18 cellular contexts compared by ENCODE assay signal in genomic region chr5:64181440-64181839, GRCh38. TPM values are rescaled to one million over a fixed set of nuclear protein-coding genes. Genes with fewer than 3 reads are reported as not detected.
"Had no signal": no experiment of that assay in that cellular context is flagged by ENCODE, and none has a peak within 500 bp of the region (broad histone marks: within the 10 kb centered on the region; RNA-seq: fewer than 3 reads in every experiment).

No MANE protein-coding gene starts in this region.

- H3K4me1 ChIP-seq: sigmoid colon, testis had no signal

- FAIRE-seq: astrocyte, kidney had no signal

- H3K27me3 ChIP-seq: esophagus muscularis mucosa, sigmoid colon, testis had no signal

- H3K36me3 ChIP-seq: esophagus muscularis mucosa, sigmoid colon had no signal

- H3K9me3 ChIP-seq: esophagus muscularis mucosa, sigmoid colon, testis had no signal

- H3K27ac ChIP-seq: sigmoid colon, testis had no signal

- DNase-seq: activated CD4-positive, alpha-beta T cell treated with anti-CD3 and anti-CD28 coated beads for 48 hours; activated CD4-positive, CD25-positive, alpha-beta regulatory T cell; activated CD8-positive, alpha-beta T cell treated with anti-CD3 and anti-CD28 coated beads, Interleukin-2, amount 10 ng/mL, durations not matched to agents 7 days and 5 days; activated naive CD4-positive, alpha-beta T cell treated with anti-CD3 and anti-CD28 coated beads, Interleukin-2, amount 50 U/mL, for 16 hours; activated T-cell treated with anti-CD3 and anti-CD28 coated beads, Interleukin-2, amount 50 U/mL, for 4 hours; cerebellar nuclear complex; effector CD4-positive, alpha-beta T cell; kidney; mesenchymal stem cell; naive thymus-derived CD4-positive, alpha-beta T cell; sigmoid colon; stimulated activated CD4-positive, alpha-beta T cell treated with anti-CD3 and anti-CD28 coated beads, Interleukin-4, amount 100 ng/mL, for 4 hours; T-helper 1 cell; T1000; testis had no signal

- ATAC-seq: activated CD8-positive, alpha-beta T cell treated with anti-CD3 and anti-CD28 coated beads, Interleukin-2, amount 10 ng/mL, durations not matched to agents 7 days and 5 days; activated T-cell treated with anti-CD3 and anti-CD28 coated beads, Interleukin-2, amount 50 U/mL, for 4 hours; naive thymus-derived CD4-positive, alpha-beta T cell; stimulated activated memory B cell treated with anti-CD40 and anti-IgM and Interleukin-4, amounts not matched to agents 10 μg/mL and 1 μg/mL and 100 μg/mL, for 72 hours had no signal

- H3K4me3 ChIP-seq: sigmoid colon, testis had no signal

RNA-seq across cellular contexts. Expression of gene RNF180, which starts 15.8 kb away (rescaled TPM):
- total RNA-seq: activated CD8-positive, alpha-beta T cell treated with anti-CD3 and anti-CD28 coated beads, Interleukin-2, amount 10 ng/mL, durations not matched to agents 7 days and 5 days; activated T-cell treated with anti-CD3 and anti-CD28 coated beads, Interleukin-2, amount 50 U/mL, for 4 hours; naive thymus-derived CD4-positive, alpha-beta T cell had no signal
- polyA plus RNA-seq: naive thymus-derived CD4-positive, alpha-beta T cell had no signal
